Comparison of ENCODE assay signal across 1 cellular context in the genomic region with DNA sequence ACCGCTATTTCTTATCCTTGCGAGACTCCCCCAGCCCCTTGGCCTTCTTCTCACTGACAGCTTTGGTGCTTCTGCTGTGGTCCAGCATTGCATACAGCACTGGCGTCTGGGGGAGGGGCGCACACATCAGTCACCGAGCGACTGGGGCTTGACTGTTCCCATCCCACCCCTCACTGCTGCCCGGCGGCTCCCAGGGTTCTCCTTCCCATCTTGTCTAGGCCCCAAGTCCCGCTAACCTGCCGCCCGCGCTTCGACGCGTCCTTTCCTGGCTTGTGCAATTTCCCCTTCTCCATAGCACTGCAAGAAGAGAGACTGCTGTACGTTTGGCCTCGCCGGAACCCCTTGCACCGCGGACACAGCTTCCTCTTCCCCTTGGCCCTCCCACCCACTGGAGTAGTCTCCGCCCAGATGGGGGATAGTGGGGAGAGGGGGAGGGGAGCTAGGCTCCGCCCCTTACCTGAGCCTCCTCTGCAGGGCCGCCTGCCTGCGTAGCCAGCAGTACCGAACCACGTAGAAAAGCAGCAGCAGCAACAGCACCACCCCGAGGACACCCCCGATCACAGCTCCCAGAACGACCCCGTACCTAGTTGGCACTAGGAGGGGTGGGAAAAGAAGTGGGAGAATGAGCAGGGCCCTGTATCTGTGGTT.
TF ChIP-seq lines count a peak whose summit lies in the region.

No MANE protein-coding gene starts in this region.

TF ChIP-seq in HEK293, 187 proteins besides CTCF, POLR2A, EP300 and RAD21 (continued from another document):
- no peak for TF ChIP-seq GLI2 (tag by site-specific recombination; IDR thresholded peaks at IDR 0.05; ENCODE audit: borderline replicate concordance, low read depth)
- TF ChIP-seq ZNF221 (tag by site-specific recombination; IDR thresholded peaks at IDR 0.05; ENCODE audit: borderline replicate concordance), result no peak
- no peak for TF ChIP-seq ZNF239 (tag by site-specific recombination; IDR thresholded peaks at IDR 0.05)
